1 cellular context compared by ENCODE assay signal in the genomic region with DNA sequence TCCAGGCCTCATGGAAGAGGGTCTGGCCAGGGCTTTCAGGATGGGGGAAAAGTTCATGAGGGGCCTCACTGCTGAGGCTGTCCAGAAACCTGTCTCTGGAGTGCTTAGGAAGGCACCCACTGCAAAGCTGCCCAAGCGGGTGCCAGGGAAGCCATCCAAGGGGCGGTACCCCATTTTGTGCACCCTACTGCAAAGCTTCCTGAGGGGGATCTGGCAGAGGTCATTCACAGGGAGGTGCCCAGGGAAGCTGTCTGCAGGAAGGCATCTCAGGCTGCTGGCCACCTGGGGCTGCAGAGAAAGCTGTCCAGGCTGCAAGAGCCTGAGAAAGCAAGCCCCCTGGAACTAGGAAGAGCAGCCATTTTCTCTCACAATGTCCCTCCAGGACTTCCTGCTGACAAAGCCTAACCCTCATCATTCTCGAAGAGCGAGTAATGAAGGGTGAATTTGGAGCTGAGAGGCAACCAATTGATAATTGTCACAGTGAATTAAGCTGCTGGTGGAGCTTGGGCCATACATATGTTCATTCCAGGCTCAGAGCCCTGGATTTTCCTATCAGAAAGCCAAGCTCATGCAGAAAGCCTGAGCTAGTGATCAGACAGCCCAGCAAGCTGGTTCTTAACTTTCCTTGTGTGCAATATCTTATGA.
A peak's percentile ranks its signal among the peaks of the same experiment; 100 is the strongest.
TF ChIP-seq lines count a peak whose summit lies in the region.

No MANE protein-coding gene starts in this region.

TF ChIP-seq in HepG2, 621 proteins besides CTCF, POLR2A, EP300 and RAD21:
- TF ChIP-seq, protein P1, sequence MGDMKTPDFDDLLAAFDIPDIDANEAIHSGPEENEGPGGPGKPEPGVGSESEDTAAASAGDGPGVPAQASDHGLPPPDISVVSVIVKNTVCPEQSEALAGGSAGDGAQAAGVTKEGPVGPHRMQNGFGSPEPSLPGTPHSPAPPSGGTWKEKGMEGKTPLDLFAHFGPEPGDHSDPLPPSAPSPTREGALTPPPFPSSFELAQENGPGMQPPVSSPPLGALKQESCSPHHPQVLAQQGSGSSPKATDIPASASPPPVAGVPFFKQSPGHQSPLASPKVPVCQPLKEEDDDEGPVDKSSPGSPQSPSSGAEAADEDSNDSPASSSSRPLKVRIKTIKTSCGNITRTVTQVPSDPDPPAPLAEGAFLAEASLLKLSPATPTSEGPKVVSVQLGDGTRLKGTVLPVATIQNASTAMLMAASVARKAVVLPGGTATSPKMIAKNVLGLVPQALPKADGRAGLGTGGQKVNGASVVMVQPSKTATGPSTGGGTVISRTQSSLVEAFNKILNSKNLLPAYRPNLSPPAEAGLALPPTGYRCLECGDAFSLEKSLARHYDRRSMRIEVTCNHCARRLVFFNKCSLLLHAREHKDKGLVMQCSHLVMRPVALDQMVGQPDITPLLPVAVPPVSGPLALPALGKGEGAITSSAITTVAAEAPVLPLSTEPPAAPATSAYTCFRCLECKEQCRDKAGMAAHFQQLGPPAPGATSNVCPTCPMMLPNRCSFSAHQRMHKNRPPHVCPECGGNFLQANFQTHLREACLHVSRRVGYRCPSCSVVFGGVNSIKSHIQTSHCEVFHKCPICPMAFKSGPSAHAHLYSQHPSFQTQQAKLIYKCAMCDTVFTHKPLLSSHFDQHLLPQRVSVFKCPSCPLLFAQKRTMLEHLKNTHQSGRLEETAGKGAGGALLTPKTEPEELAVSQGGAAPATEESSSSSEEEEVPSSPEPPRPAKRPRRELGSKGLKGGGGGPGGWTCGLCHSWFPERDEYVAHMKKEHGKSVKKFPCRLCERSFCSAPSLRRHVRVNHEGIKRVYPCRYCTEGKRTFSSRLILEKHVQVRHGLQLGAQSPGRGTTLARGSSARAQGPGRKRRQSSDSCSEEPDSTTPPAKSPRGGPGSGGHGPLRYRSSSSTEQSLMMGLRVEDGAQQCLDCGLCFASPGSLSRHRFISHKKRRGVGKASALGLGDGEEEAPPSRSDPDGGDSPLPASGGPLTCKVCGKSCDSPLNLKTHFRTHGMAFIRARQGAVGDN (CRISPR knock-in tag; IDR thresholded peaks at IDR 0.05), result peak; percentile 48
- TF ChIP-seq YY1 (IDR thresholded peaks at IDR 0.05; ENCODE audit: insufficient read depth, insufficient replicate concordance, low read depth, low read length), result peak; percentile 32
- TF ChIP-seq, protein P2, sequence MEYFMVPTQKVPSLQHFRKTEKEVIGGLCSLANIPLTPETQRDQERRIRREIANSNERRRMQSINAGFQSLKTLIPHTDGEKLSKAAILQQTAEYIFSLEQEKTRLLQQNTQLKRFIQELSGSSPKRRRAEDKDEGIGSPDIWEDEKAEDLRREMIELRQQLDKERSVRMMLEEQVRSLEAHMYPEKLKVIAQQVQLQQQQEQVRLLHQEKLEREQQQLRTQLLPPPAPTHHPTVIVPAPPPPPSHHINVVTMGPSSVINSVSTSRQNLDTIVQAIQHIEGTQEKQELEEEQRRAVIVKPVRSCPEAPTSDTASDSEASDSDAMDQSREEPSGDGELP (IDR thresholded peaks at IDR 0.05; ENCODE audit: borderline replicate concordance, low read depth), result no peak
